Comparison of ENCODE assay signal across 8 cellular contexts in the genomic region with DNA sequence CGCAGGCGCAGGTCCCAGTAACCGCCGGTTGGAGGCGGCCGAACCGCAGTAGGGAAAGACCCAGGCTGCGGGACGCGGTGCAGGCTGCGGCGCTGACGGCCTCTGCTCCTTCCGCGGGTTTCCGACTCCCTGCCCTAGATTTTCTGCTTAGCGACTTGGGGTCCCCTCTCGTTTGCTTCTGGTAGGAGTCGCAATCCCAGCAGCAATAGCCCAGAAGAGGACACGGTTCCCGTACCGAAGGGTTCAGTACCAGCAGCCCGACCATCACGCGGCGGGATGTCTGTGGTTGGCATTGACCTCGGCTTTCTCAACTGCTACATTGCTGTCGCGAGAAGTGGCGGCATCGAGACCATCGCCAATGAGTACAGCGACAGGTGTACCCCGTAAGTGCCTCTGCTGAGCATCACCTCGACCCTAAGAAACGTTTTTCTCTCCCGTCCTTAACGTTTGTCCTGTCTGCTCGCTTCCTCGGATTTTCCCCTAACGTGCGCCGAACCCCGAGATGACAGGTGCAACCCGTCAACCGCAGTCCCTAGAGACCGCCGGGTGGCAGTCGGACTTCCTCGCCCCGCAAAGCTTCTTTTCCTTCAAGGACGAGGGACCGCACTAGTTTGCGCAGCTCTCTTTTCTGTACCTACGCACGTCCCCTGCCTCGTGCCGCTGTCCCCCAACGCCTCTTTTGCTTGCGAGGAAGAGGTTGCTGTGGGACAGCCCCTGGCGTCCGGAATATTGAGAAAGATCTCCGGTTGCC. TPM values are rescaled to one million over a fixed set of nuclear protein-coding genes. Genes with fewer than 3 reads are reported as not detected.
DNase-seq lines count a peak whose midpoint lies in the region; ATAC-seq and TF ChIP-seq lines count a peak whose summit lies in the region.

A gene (plus strand): TSS at position 48 of the 751 bp plus-strand sequence. CDS start 229 bp downstream, at position 277.

- H3K4me3 Mint-ChIP-seq in progenitor cell of endocrine pancreas (ENCODE audit: low read depth) = peak within 1 kb of the TSS; percentile 86

- TF ChIP-seq POLR2A in adrenal gland (IDR thresholded peaks at IDR 0.05) = peak; percentile 88 to 99

- H3K9me3 ChIP-seq in SJCRH30 (replicated peaks) (no peaks in the 10 kb centered on the region), adrenal gland (replicated peaks in 1 of 3) (no peaks in the 10 kb centered on the region), left ventricle myocardium inferior (replicated peaks) (no peaks in the 10 kb centered on the region)

- no peaks in the 10 kb centered on the region for H3K9me3 Mint-ChIP-seq in progenitor cell of endocrine pancreas (ENCODE audit: low read depth)

- no peaks in the 10 kb centered on the region for H3K36me3 Mint-ChIP-seq in progenitor cell of endocrine pancreas (ENCODE audit: insufficient read depth)

- peak; percentile 21; the same call in 1 of the 2 replicates for TF ChIP-seq RAD21 in Ishikawa (IDR thresholded peaks at IDR 0.05; ENCODE audit: low read depth)

- DNase-seq in GM06990 (ENCODE audit: extremely low read depth, insufficient read length) = peak; percentile 93
- peak; percentile 58 to 68 for DNase-seq in SJCRH30
- DNase-seq in adrenal gland = peak; percentile 58 to 87 (median 79)
- DNase-seq in left ventricle myocardium inferior = peak; percentile 48
- peak; percentile 78 for DNase-seq in progenitor cell of endocrine pancreas (ENCODE audit: low spot score, unreplicated experiment)
- DNase-seq in DMS114 treated with DMSO at 0.1 percent for 48 hours (lab: John Stamatoyannopoulos, UW; ENCODE audit: unreplicated experiment) = no peak

- H3K27me3 ChIP-seq in GM06990 (replicated peaks; ENCODE audit: control insufficient read depth, insufficient read depth, low read length) (no peaks in the 10 kb centered on the region), SJCRH30 (no peaks in the 10 kb centered on the region), adrenal gland (no peaks in the 10 kb centered on the region), left ventricle myocardium inferior (ENCODE audit: low read depth) (no peaks in the 10 kb centered on the region)

- TF ChIP-seq CTCF in GM06990 (IDR thresholded peaks at IDR 0.05; ENCODE audit: insufficient read depth, low read length, poor library complexity, severe bottlenecking) = no peak
- peak; percentile 5 to 74 (median 46) for TF ChIP-seq CTCF in adrenal gland (IDR thresholded peaks at IDR 0.05)
- peak; percentile 56 for TF ChIP-seq CTCF in left ventricle myocardium inferior (IDR thresholded peaks at IDR 0.05; ENCODE audit: borderline replicate concordance)
- TF ChIP-seq CTCF in progenitor cell of endocrine pancreas (IDR thresholded peaks at IDR 0.05; ENCODE audit: unreplicated experiment) = peak; percentile 38

- peaks cover 22% of the 10 kb centered on the region for H3K4me1 Mint-ChIP-seq in progenitor cell of endocrine pancreas (ENCODE audit: low read depth)

- WGBS in adrenal gland, 4 donors = 0 to 1% (median 0%) methylated on average over 28 to 63 of the region's 63 CpGs

- H3K36me3 ChIP-seq in GM06990 (ENCODE audit: control insufficient read depth, insufficient read depth, low read length) (no peaks in the 10 kb centered on the region), SJCRH30 (no peaks in the 10 kb centered on the region), adrenal gland (replicated peaks in 1 of 2) (no peaks in the 10 kb centered on the region), left ventricle myocardium inferior (no peaks in the 10 kb centered on the region)

- peaks cover 30% of the 10 kb centered on the region for H3K27me3 Mint-ChIP-seq in progenitor cell of endocrine pancreas

- H3K27ac ChIP-seq in SJCRH30 (peak within 1 kb of the TSS; percentile 67), adrenal gland (peak within 1 kb of the TSS; percentile 80 to 96 (median 91)), left ventricle myocardium inferior (replicated peaks) (peak within 1 kb of the TSS; percentile 81)

- H3K4me3 ChIP-seq in GM06990 (replicated peaks; ENCODE audit: low read depth, low read length) = peak within 1 kb of the TSS; percentile 92
- peak within 1 kb of the TSS; percentile 62 for H3K4me3 ChIP-seq in SJCRH30
- peak within 1 kb of the TSS; percentile 56 to 92 (median 71) for H3K4me3 ChIP-seq in adrenal gland
- peak within 1 kb of the TSS; percentile 79 for H3K4me3 ChIP-seq in left ventricle myocardium inferior

- peak within 1 kb of the TSS; percentile 95 for H3K27ac Mint-ChIP-seq in progenitor cell of endocrine pancreas

- TF ChIP-seq EP300 in Ishikawa (IDR thresholded peaks at IDR 0.05; ENCODE audit: borderline replicate concordance) = no peak

- intact Hi-C loops in adrenal gland (cut with DNase I) = no loop called here
- intact Hi-C loops in left ventricle myocardium inferior (cut with micrococcal nuclease) = no loop called here

- ATAC-seq in GM21737 (IDR thresholded peaks at IDR 0.05; ENCODE audit: unreplicated experiment) = peak; percentile 39

- H3K4me1 ChIP-seq in SJCRH30 (0 out of 2 replicates have a peak, but pooled peaks cover 3% of the 10 kb centered on the region), adrenal gland (replicated peaks in 1 of 2) (peaks cover 0 to 5% of the 10 kb centered on the region in 2 donors), left ventricle myocardium inferior (peaks cover 28% of the 10 kb centered on the region)

TF ChIP-seq in Ishikawa, 13 proteins besides CTCF, POLR2A, EP300 and RAD21:
- no peak for TF ChIP-seq ZBTB7A (IDR thresholded peaks at IDR 0.05; ENCODE audit: low read depth)
- TF ChIP-seq TCF12 (IDR thresholded peaks at IDR 0.05; ENCODE audit: low read depth) = no peak
- TF ChIP-seq, protein P1, sequence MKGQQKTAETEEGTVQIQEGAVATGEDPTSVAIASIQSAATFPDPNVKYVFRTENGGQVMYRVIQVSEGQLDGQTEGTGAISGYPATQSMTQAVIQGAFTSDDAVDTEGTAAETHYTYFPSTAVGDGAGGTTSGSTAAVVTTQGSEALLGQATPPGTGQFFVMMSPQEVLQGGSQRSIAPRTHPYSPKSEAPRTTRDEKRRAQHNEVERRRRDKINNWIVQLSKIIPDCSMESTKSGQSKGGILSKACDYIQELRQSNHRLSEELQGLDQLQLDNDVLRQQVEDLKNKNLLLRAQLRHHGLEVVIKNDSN (IDR thresholded peaks at IDR 0.05) = 0 out of 2 replicates have a peak, but pooled peaks have one; percentile 6
- no peak for TF ChIP-seq CEBPB (IDR thresholded peaks at IDR 0.05)
- TF ChIP-seq, protein P2, sequence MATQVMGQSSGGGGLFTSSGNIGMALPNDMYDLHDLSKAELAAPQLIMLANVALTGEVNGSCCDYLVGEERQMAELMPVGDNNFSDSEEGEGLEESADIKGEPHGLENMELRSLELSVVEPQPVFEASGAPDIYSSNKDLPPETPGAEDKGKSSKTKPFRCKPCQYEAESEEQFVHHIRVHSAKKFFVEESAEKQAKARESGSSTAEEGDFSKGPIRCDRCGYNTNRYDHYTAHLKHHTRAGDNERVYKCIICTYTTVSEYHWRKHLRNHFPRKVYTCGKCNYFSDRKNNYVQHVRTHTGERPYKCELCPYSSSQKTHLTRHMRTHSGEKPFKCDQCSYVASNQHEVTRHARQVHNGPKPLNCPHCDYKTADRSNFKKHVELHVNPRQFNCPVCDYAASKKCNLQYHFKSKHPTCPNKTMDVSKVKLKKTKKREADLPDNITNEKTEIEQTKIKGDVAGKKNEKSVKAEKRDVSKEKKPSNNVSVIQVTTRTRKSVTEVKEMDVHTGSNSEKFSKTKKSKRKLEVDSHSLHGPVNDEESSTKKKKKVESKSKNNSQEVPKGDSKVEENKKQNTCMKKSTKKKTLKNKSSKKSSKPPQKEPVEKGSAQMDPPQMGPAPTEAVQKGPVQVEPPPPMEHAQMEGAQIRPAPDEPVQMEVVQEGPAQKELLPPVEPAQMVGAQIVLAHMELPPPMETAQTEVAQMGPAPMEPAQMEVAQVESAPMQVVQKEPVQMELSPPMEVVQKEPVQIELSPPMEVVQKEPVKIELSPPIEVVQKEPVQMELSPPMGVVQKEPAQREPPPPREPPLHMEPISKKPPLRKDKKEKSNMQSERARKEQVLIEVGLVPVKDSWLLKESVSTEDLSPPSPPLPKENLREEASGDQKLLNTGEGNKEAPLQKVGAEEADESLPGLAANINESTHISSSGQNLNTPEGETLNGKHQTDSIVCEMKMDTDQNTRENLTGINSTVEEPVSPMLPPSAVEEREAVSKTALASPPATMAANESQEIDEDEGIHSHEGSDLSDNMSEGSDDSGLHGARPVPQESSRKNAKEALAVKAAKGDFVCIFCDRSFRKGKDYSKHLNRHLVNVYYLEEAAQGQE (IDR thresholded peaks at IDR 0.05; ENCODE audit: low read depth) = no peak
- TF ChIP-seq, protein P3, sequence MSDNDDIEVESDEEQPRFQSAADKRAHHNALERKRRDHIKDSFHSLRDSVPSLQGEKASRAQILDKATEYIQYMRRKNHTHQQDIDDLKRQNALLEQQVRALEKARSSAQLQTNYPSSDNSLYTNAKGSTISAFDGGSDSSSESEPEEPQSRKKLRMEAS (IDR thresholded peaks at IDR 0.05) = 0 out of 2 replicates have a peak, but pooled peaks have one; percentile 48
- 0 out of 2 replicates have a peak, but pooled peaks have one; percentile 47 for TF ChIP-seq TAF1 (IDR thresholded peaks at IDR 0.05; ENCODE audit: low read depth)

RNA-seq across cellular contexts. Expression of the gene that starts here (rescaled TPM):
- 4.7 and 4.8 TPM in 2 replicates for total RNA-seq in SJCRH30 (2014; rRNA removed; shearing (Covaris generic))
- total RNA-seq in adrenal gland (10 to 100 TPM; 14.7 to 73.5 (median 22.8) TPM), left ventricle myocardium inferior (16.1 TPM), progenitor cell of endocrine pancreas (3.5 and 4.8 TPM in 2 replicates)
- polyA plus RNA-seq in adrenal gland = 10 to 100 TPM in 1 of 3 donors, 1 to 10 TPM in 2; 3.5 to 56.5 (median 3.8) TPM
